Comparison of ENCODE assay signal across 16 cellular contexts in the genomic region with DNA sequence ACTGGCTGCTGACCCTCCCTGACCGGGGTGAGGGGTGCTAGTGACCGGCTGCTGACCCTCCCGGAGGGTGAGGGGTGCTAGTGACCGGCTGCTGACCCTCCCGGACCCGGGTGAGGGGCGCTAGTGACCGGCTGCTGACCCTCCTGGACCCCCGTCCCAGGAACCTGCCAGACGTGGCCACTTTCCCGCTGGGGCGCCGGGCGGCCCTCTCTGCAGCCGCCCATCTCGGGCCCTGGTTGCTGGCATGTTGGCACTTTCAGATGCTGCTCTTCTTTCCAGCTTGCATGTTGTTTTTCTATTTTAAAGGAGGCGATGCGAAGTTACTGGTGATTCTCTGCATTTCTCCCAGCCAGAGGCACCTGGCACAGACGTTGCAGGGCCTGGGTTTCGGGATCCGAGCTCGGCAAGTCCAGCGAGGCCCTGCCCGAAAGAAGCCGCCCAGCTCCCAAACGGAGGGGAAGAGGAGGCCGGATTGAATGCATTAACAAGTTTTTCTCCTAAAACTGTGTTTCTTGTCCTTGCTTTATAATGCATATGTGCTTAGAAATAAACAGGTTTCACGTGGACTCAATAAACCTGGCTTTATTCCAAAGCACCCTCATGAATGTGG. TPM values are rescaled to one million over a fixed set of nuclear protein-coding genes. Genes with fewer than 3 reads are reported as not detected.
DNase-seq lines count a peak whose midpoint lies in the region; ATAC-seq and TF ChIP-seq lines count a peak whose summit lies in the region.
"Had no signal": no experiment of that assay in that cellular context is flagged by ENCODE, and none has a peak within 500 bp of the region (broad histone marks: within the 10 kb centered on the region; RNA-seq: fewer than 3 reads in every experiment).

No MANE protein-coding gene starts in this region.

- peak; percentile 52 for DNase-seq in natural killer cell treated with Interleukin-12 subunit alpha and Interleukin-12 subunit beta and Interleukin-15 and Interleukin-18, amount 100 ng/mL, for 72 hours (ENCODE audit: low spot score)
- no peak for DNase-seq in natural killer cell
- DNase-seq in neuronal stem cell (ENCODE audit: low spot score) = no peak
- peak; percentile 58 for DNase-seq in spleen
- no peak for DNase-seq in progenitor cell of endocrine pancreas (ENCODE audit: low spot score, unreplicated experiment)
- no peak for DNase-seq in Ammon's horn (ENCODE audit: low spot score)
- DNase-seq: CD4-positive, CD25-positive, alpha-beta regulatory T cell; DMS53; GF-D8 had no signal

- no peaks in the 10 kb centered on the region for H3K36me3 Mint-ChIP-seq in natural killer cell treated with Interleukin-12 subunit alpha and Interleukin-12 subunit beta and Interleukin-15 and Interleukin-18, amount 100 ng/mL, for 72 hours
- H3K36me3 Mint-ChIP-seq in natural killer cell (no peaks in the 10 kb centered on the region), progenitor cell of endocrine pancreas (ENCODE audit: insufficient read depth) (no peaks in the 10 kb centered on the region)
- H3K36me3 Mint-ChIP-seq: CD4-positive, CD25-positive, alpha-beta regulatory T cell; IgD-negative memory B cell had no signal

- H2BK120ac ChIP-seq in neuronal stem cell (ENCODE audit: low read depth, low read length) = no peak overlapping the region

- no peak overlapping the region for H3K27ac ChIP-seq in neuronal stem cell (replicated peaks; ENCODE audit: low read length)
- H3K27ac ChIP-seq in spleen = no peak overlapping the region
- H3K27ac ChIP-seq: A549 had no signal

- no peaks in the 10 kb centered on the region for H3K9me3 Mint-ChIP-seq in natural killer cell treated with Interleukin-12 subunit alpha and Interleukin-12 subunit beta and Interleukin-15 and Interleukin-18, amount 100 ng/mL, for 72 hours
- H3K9me3 Mint-ChIP-seq in natural killer cell (peaks cover 0 to 4% of the 10 kb centered on the region in 2 donors), progenitor cell of endocrine pancreas (ENCODE audit: low read depth) (peaks cover 3% of the 10 kb centered on the region)

- H3K36me3 ChIP-seq in neuronal stem cell (replicated peaks in 1 of 2; ENCODE audit: control insufficient read depth in 2 of 2, insufficient read depth in 2 of 2, low read length in 2 of 2) = peaks cover 0 to 2% of the 10 kb centered on the region in 2 donors
- H3K36me3 ChIP-seq in spleen = no peaks in the 10 kb centered on the region

- no peak overlapping the region for H2BK15ac ChIP-seq in neuronal stem cell (ENCODE audit: low read length)

- H3K9ac ChIP-seq in neuronal stem cell (ENCODE audit: low read depth, low read length, poor library complexity) = no peak overlapping the region

- H3K4me3 Mint-ChIP-seq in natural killer cell treated with Interleukin-12 subunit alpha and Interleukin-12 subunit beta and Interleukin-15 and Interleukin-18, amount 100 ng/mL, for 72 hours = no peak overlapping the region
- H3K4me3 Mint-ChIP-seq in natural killer cell (no peak overlapping the region), progenitor cell of endocrine pancreas (ENCODE audit: low read depth) (no peak overlapping the region)
- H3K4me3 Mint-ChIP-seq: CD4-positive, CD25-positive, alpha-beta regulatory T cell; IgD-negative memory B cell had no signal

- H2BK5ac ChIP-seq in neuronal stem cell (ENCODE audit: low read length) = no peak overlapping the region

- TF ChIP-seq CTCF in natural killer cell (IDR thresholded peaks at IDR 0.05) = no peak
- no peak for TF ChIP-seq CTCF in spleen (IDR thresholded peaks at IDR 0.05 in 8 of 11, conservative IDR thresholded peaks at IDR 0.05 in 3 of 11)
- no peak for TF ChIP-seq CTCF in progenitor cell of endocrine pancreas (IDR thresholded peaks at IDR 0.05; ENCODE audit: unreplicated experiment)

- H3K79me1 ChIP-seq in neuronal stem cell (ENCODE audit: low read depth, low read length) = peaks cover 1% of the 10 kb centered on the region

- H3K27me3 ChIP-seq in neuronal stem cell (ENCODE audit: control insufficient read depth in 3 of 3, insufficient read depth in 3 of 3, low read depth in 1 of 3, low read length in 3 of 3) (no peaks in the 10 kb centered on the region), spleen (replicated peaks in 1 of 7) (no peaks in the 10 kb centered on the region)

- TF ChIP-seq POLR2A in spleen (IDR thresholded peaks at IDR 0.05) = no peak

- peak overlapping the region; percentile 92 for H3K18ac ChIP-seq in neuronal stem cell (ENCODE audit: low read length)

- peaks cover 16 to 19% of the 10 kb centered on the region in 2 donors for H3K9me3 ChIP-seq in neuronal stem cell (replicated peaks in 1 of 2; ENCODE audit: control insufficient read depth in 2 of 2, insufficient read depth in 1 of 2, low read depth in 1 of 2, low read length in 2 of 2)
- peaks cover 2 to 46% (median 33%) of the 10 kb centered on the region in 8 donors for H3K9me3 ChIP-seq in spleen

- H3K14ac ChIP-seq in neuronal stem cell (ENCODE audit: low read length) = no peak overlapping the region

- H3K4me1 ChIP-seq in neuronal stem cell (ENCODE audit: control insufficient read depth in 2 of 2, insufficient read depth in 1 of 2, low read depth in 1 of 2, low read length in 2 of 2) (no peaks in the 10 kb centered on the region), spleen (peaks cover 0 to 9% (median 0%) of the 10 kb centered on the region in 6 donors)
- H3K4me1 ChIP-seq: A549 had no signal

- H3K4me1 Mint-ChIP-seq in natural killer cell treated with Interleukin-12 subunit alpha and Interleukin-12 subunit beta and Interleukin-15 and Interleukin-18, amount 100 ng/mL, for 72 hours (ENCODE audit: low read depth in 2 of 2) = no peaks in the 10 kb centered on the region
- no peaks in the 10 kb centered on the region for H3K4me1 Mint-ChIP-seq in natural killer cell
- H3K4me1 Mint-ChIP-seq in progenitor cell of endocrine pancreas (ENCODE audit: low read depth) = no peaks in the 10 kb centered on the region
- H3K4me1 Mint-ChIP-seq: CD4-positive, CD25-positive, alpha-beta regulatory T cell; IgD-negative memory B cell had no signal

- no peak overlapping the region for H4K91ac ChIP-seq in neuronal stem cell (ENCODE audit: low read depth, low read length, poor library complexity)

- H3K27ac Mint-ChIP-seq in natural killer cell treated with Interleukin-12 subunit alpha and Interleukin-12 subunit beta and Interleukin-15 and Interleukin-18, amount 100 ng/mL, for 72 hours = no peak overlapping the region
- H3K27ac Mint-ChIP-seq in natural killer cell (no peak overlapping the region), progenitor cell of endocrine pancreas (no peak overlapping the region)
- H3K27ac Mint-ChIP-seq: CD4-positive, CD25-positive, alpha-beta regulatory T cell; IgD-negative memory B cell had no signal

- WGBS in neuronal stem cell (ENCODE audit: extremely low coverage in 2 of 2, insufficient read length in 2 of 2, insufficient replicate concordance in 1 of 2), 2 donors = no CpG with 5 or more reads among the region's 28 CpGs
- WGBS in spleen, 5 donors = 92 to 98% (median 95%) methylated on average over 24 to 28 of the region's 28 CpGs

- no peak for ATAC-seq in natural killer cell treated with Interleukin-12 subunit alpha and Interleukin-12 subunit beta and Interleukin-15 and Interleukin-18, amount 100 ng/mL, for 72 hours
- ATAC-seq in natural killer cell (no peak), HG03097 (IDR thresholded peaks at IDR 0.05; ENCODE audit: low FRiP score, unreplicated experiment) (no peak)

- H3K4me3 ChIP-seq in neuronal stem cell (ENCODE audit: low read length in 2 of 2) = no peak overlapping the region
- no peak overlapping the region for H3K4me3 ChIP-seq in spleen
- H3K4me3 ChIP-seq: A549 had no signal

- H3K23ac ChIP-seq in neuronal stem cell (ENCODE audit: low read depth, low read length, poor library complexity) = no peak overlapping the region

- H3K27me3 Mint-ChIP-seq in natural killer cell treated with Interleukin-12 subunit alpha and Interleukin-12 subunit beta and Interleukin-15 and Interleukin-18, amount 100 ng/mL, for 72 hours = no peaks in the 10 kb centered on the region
- H3K27me3 Mint-ChIP-seq in natural killer cell (ENCODE audit: low read depth in 2 of 2) (no peaks in the 10 kb centered on the region), progenitor cell of endocrine pancreas (no peaks in the 10 kb centered on the region)
- H3K27me3 Mint-ChIP-seq: CD4-positive, CD25-positive, alpha-beta regulatory T cell; IgD-negative memory B cell had no signal

- no peak overlapping the region for H2AFZ ChIP-seq in neuronal stem cell (ENCODE audit: low read length)

- peak overlapping the region; percentile 58 for H2BK12ac ChIP-seq in neuronal stem cell (ENCODE audit: low read length)

- H2AK5ac ChIP-seq in neuronal stem cell (ENCODE audit: low read depth, low read length) = no peak overlapping the region

- intact Hi-C loops in natural killer cell (cut with micrococcal nuclease) = no loop called here
- intact Hi-C loops in spleen (cut with DNase I; ENCODE audit: low total_unique reads) = no loop called here

- H3K4ac ChIP-seq in neuronal stem cell (ENCODE audit: low read length) = no peak overlapping the region

- H4K8ac ChIP-seq in neuronal stem cell (ENCODE audit: low read depth, low read length) = no peak overlapping the region

- H3K4me2 ChIP-seq in neuronal stem cell (ENCODE audit: insufficient read depth, low read length, poor library complexity, severe bottlenecking) = no peak overlapping the region
- H3K4me2 ChIP-seq: A549 had no signal

RNA-seq across cellular contexts. Expression of a gene that starts 34.4 kb away (rescaled TPM):
- total RNA-seq in natural killer cell treated with Interleukin-12 subunit alpha and Interleukin-12 subunit beta and Interleukin-15 and Interleukin-18, amount 100 ng/mL, for 72 hours = not detected
- total RNA-seq in natural killer cell (not detected), spleen (1 to 10 TPM in 6 of 7 donors, under 1 TPM in 1; 0.59 to 9.5 (median 1.5) TPM), progenitor cell of endocrine pancreas (not detected in 2 replicates)
- polyA plus RNA-seq in neuronal stem cell (2013, experiment 1 of 2) = 0.20 TPM
- polyA plus RNA-seq in neuronal stem cell (2013, experiment 2 of 2) = 0.18 TPM
- polyA plus RNA-seq in spleen = 1 to 10 TPM in 1 of 3 donors, under 1 TPM in 2; 0.14 to 3.1 (median 0.33) TPM
- total RNA-seq: CD4-positive, CD25-positive, alpha-beta regulatory T cell; H4; HT-29 had no signal
- polyA plus RNA-seq: A549; AG04450; BJ; CD4-positive, CD25-positive, alpha-beta regulatory T cell; IgD-negative memory B cell had no signal

RNA-seq across cellular contexts. Expression of a gene that starts 47.2 kb away (rescaled TPM):
- not detected for total RNA-seq in natural killer cell treated with Interleukin-12 subunit alpha and Interleukin-12 subunit beta and Interleukin-15 and Interleukin-18, amount 100 ng/mL, for 72 hours
- total RNA-seq in natural killer cell (not detected), spleen (1 to 10 TPM in 1 of 7 donors, under 1 TPM in 3, not detected in 3; 0.32 to 1.7 (median 0.47) TPM), progenitor cell of endocrine pancreas (not detected in 2 replicates)
- 5.8 TPM for polyA plus RNA-seq in neuronal stem cell (2013, experiment 1 of 2)
- polyA plus RNA-seq in neuronal stem cell (2013, experiment 2 of 2) = 5.1 TPM
- 1 to 10 TPM in 1 of 3 donors, under 1 TPM in 2; 0.49 to 1.1 (median 0.51) TPM for polyA plus RNA-seq in spleen
- total RNA-seq: CD4-positive, CD25-positive, alpha-beta regulatory T cell; HT-29 had no signal
- polyA plus RNA-seq: AG04450; BJ; CD4-positive, CD25-positive, alpha-beta regulatory T cell; IgD-negative memory B cell had no signal

Comparison
In these comparisons a context has a peak if more than half of its experiments do, and no peak if none do; other contexts are left out.
1. DNase-seq: peak in natural killer cell treated with Interleukin-12 subunit alpha and Interleukin-12 subunit beta and Interleukin-15 and Interleukin-18, amount 100 ng/mL, for 72 hours (single experiment) and spleen (single experiment); none in natural killer cell (single experiment), neuronal stem cell (single experiment), progenitor cell of endocrine pancreas (single experiment) and Ammon's horn (single experiment).